Comparison of ENCODE assay signal across 18 cellular contexts in genomic region chr4:169115144-169115896, GRCh38.
A peak's percentile ranks its signal among the peaks of the same experiment; 100 is the strongest.
DNase-seq lines count a peak whose midpoint lies in the region; ATAC-seq, FAIRE-seq and TF ChIP-seq lines count a peak whose summit lies in the region.
"Had no signal": no experiment of that assay in that cellular context is flagged by ENCODE, and none has a peak within 500 bp of the region (broad histone marks: within the 10 kb centered on the region; RNA-seq: fewer than 3 reads in every experiment).

No MANE protein-coding gene starts in this region.

- dilution Hi-C loops in endothelial cell of umbilical vein (cut with MboI; ENCODE audit: extremely low pct_ligation_motif_present, low sequenced_read_pairs): no loop called here

- no peak for TF ChIP-seq POLR2A in endothelial cell of umbilical vein (IDR thresholded peaks at IDR 0.05; ENCODE audit: low read depth, low read length)

- H3K36me3 ChIP-seq in PC-3 (ENCODE audit: low read depth, low read length) (peaks cover 37% of the 10 kb centered on the region), endothelial cell of umbilical vein (ENCODE audit: control insufficient read depth in 2 of 2, extremely low read depth in 1 of 2, insufficient read depth in 2 of 2, low read length in 2 of 2) (peaks cover 8 to 9% of the 10 kb centered on the region in 2 experiments), mucosa of descending colon (ENCODE audit: low read depth) (no peaks in the 10 kb centered on the region)

- H3K9me2 ChIP-seq in PC-3 (replicated peaks; ENCODE audit: low read length): no peaks in the 10 kb centered on the region

- peaks cover 3% of the 10 kb centered on the region; the same call in 1 of the 2 replicates for H3K79me2 ChIP-seq in PC-3 (ENCODE audit: low read length)
- peaks cover 6% of the 10 kb centered on the region for H3K79me2 ChIP-seq in endothelial cell of umbilical vein (ENCODE audit: control insufficient read depth, insufficient read depth, low read length)

- H3K4me2 ChIP-seq in PC-3 (ENCODE audit: low read length) (peak overlapping the region; percentile 54), endothelial cell of umbilical vein (ENCODE audit: insufficient read depth, low read length) (peak overlapping the region; percentile 76)

- no peaks in the 10 kb centered on the region for H4K20me1 ChIP-seq in PC-3 (ENCODE audit: low read length)
- H4K20me1 ChIP-seq in endothelial cell of umbilical vein (replicated peaks; ENCODE audit: control insufficient read depth, extremely low read depth, insufficient read depth, low read length): no peaks in the 10 kb centered on the region

- H3K9me1 ChIP-seq in endothelial cell of umbilical vein (replicated peaks; ENCODE audit: control insufficient read depth, extremely low read depth, insufficient read depth, low read length): no peaks in the 10 kb centered on the region

- CTCF ChIA-PET in AG04450 (lab: Charles Lee) (interaction anchor here (0.9 to 1.7 kb wide), 6 partner anchors 9 to 378 kb away, joined by 3 to 5 read pairs (median 4); no protein-coding TSS in a partner anchor), PC-3 (lab: Charles Lee) (interaction anchor here (0.5 to 1.0 kb wide), 2 partner anchors 123 to 167 kb away, joined by 3 to 4 read pairs; no protein-coding TSS in a partner anchor), endothelial cell of umbilical vein (lab: Charles Lee) (interaction anchor here (0.8 to 3.1 kb wide), 34 partner anchors 10 to 378 kb away, joined by 3 to 21 read pairs (median 5); partner anchors contain the start of gene CBR4)

- peaks cover 30% of the 10 kb centered on the region for H3K4me1 ChIP-seq in PC-3 (ENCODE audit: insufficient read depth, low read length)
- H3K4me1 ChIP-seq in endothelial cell of umbilical vein (ENCODE audit: control insufficient read depth, extremely low read depth, insufficient read depth, low read length): peaks cover 32% of the 10 kb centered on the region
- H3K4me1 ChIP-seq in mucosa of descending colon (ENCODE audit: low read depth): peaks cover 6% of the 10 kb centered on the region
- H3K4me1 ChIP-seq: sigmoid colon, testis had no signal

- intact Hi-C loops in PC-3 (cut with micrococcal nuclease): loop anchor here (5.0 to 10.0 kb wide), 4 partner anchors 33 to 369 kb away; partner anchors contain the start of gene CBR4
- intact Hi-C loops in endothelial cell of umbilical vein (cut with micrococcal nuclease): loop anchor here (2.0 to 5.0 kb wide), 3 partner anchors 93 to 371 kb away; no protein-coding TSS in a partner anchor
- intact Hi-C loops in mucosa of descending colon (cut with DNase I, micrococcal nuclease): no loop called here

- peaks cover 7% of the 10 kb centered on the region for H3F3A ChIP-seq in PC-3 (ENCODE audit: low read length, unreplicated experiment)

- no peak for ATAC-seq in PC-3
- peak; percentile 43 for ATAC-seq in mucosa of descending colon
- no peak for ATAC-seq in GM21576 (IDR thresholded peaks at IDR 0.05; ENCODE audit: unreplicated experiment)

- DNase-seq in AG04450 (ENCODE audit: low read depth, low spot score) (no peak), PC-3 (no peak), endothelial cell of umbilical vein (ENCODE audit: low read depth, low spot score) (no peak), mucosa of descending colon (peak; percentile 41 to 52 (median 43)), urothelium cell line (ENCODE audit: low spot score) (no peak), SHP77 (lab: John Stamatoyannopoulos, UW) (no peak), KG1 (lab: John Stamatoyannopoulos, UW) (no peak)
- DNase-seq: activated CD4-positive, alpha-beta T cell treated with anti-CD3 and anti-CD28 coated beads, Interleukin-2, amount 50 U/mL, for 1 hour; activated T-cell treated with anti-CD3 and anti-CD28 coated beads, Interleukin-2, amount 50 U/mL, for 24 hours; central memory CD4-positive, alpha-beta T cell; H9; NCI-H524; sigmoid colon; stimulated activated CD4-positive, alpha-beta T cell treated with anti-CD3 and anti-CD28 coated beads, Interleukin-4, amount 100 ng/mL, for 1 hour; testis had no signal

- BruUV-seq in PC-3 (replicated peaks; lab: Mats Ljungman, UMichigan): TSS peak; percentile 81
- TSS peak; percentile 84 for BruUV-seq in endothelial cell of umbilical vein (replicated peaks; lab: Mats Ljungman, UMichigan)

- no peaks in the 10 kb centered on the region for H3K27me3 ChIP-seq in AG04450 (ENCODE audit: control insufficient read depth, insufficient read depth, low read length)
- H3K27me3 ChIP-seq in PC-3 (ENCODE audit: low read length): no peaks in the 10 kb centered on the region
- no peaks in the 10 kb centered on the region for H3K27me3 ChIP-seq in endothelial cell of umbilical vein (ENCODE audit: control insufficient read depth in 2 of 2, insufficient read depth in 2 of 2, low read length in 2 of 2)
- H3K27me3 ChIP-seq: neutrophil, sigmoid colon, testis had no signal

- TF ChIP-seq CTCF in AG04450 (IDR thresholded peaks at IDR 0.05; ENCODE audit: low read depth, low read length) (no peak), PC-3 (conservative IDR thresholded peaks at IDR 0.05; ENCODE audit: low read depth, low read length) (no peak), endothelial cell of umbilical vein (IDR thresholded peaks at IDR 0.05; ENCODE audit: extremely low read depth in 1 of 2, insufficient read depth in 1 of 2, low read depth in 1 of 2, low read length in 2 of 2) (no peak), mucosa of descending colon (IDR thresholded peaks at IDR 0.05) (no peak)

- no peak overlapping the region for H3K4me3 ChIP-seq in AG04450 (ENCODE audit: low read depth, low read length)
- no peak overlapping the region for H3K4me3 ChIP-seq in PC-3 (ENCODE audit: low read length)
- H3K4me3 ChIP-seq in endothelial cell of umbilical vein (replicated peaks in 1 of 3; ENCODE audit: insufficient read depth in 1 of 3, low read depth in 1 of 3, low read length in 3 of 3): no peak overlapping the region
- peak overlapping the region; percentile 0 for H3K4me3 ChIP-seq in mucosa of descending colon
- H3K4me3 ChIP-seq: sigmoid colon, SK-N-MC, testis had no signal

- H3K9me3 ChIP-seq in AG04450 (ENCODE audit: control insufficient read depth, insufficient read depth, low read length): no peaks in the 10 kb centered on the region
- no peaks in the 10 kb centered on the region for H3K9me3 ChIP-seq in PC-3 (ENCODE audit: low read length)
- H3K9me3 ChIP-seq in endothelial cell of umbilical vein (replicated peaks; ENCODE audit: control insufficient read depth, insufficient read depth, low read length): no peaks in the 10 kb centered on the region
- no peaks in the 10 kb centered on the region for H3K9me3 ChIP-seq in mucosa of descending colon
- H3K9me3 ChIP-seq: neutrophil, sigmoid colon, testis had no signal

- POLR2A ChIA-PET in AG04450 (lab: Yijun Ruan, JAX) (interaction anchor here (0.5 to 1.6 kb wide), 3 partner anchors 105 to 299 kb away, joined by 3 to 9 read pairs (median 3); partner anchors contain the start of gene CBR4), PC-3 (lab: Charles Lee; ENCODE audit: unreplicated experiment) (interaction anchor here (0.6 to 0.7 kb wide), 2 partner anchors 105 to 140 kb away, joined by 10 to 12 read pairs; partner anchors contain the start of gene CBR4), endothelial cell of umbilical vein (lab: Charles Lee) (interaction anchor here (0.6 to 1.0 kb wide), 5 partner anchors 17 to 155 kb away, joined by 3 to 5 read pairs (median 3); partner anchors contain the start of gene CBR4)

- peak overlapping the region; percentile 91 for H3K27ac ChIP-seq in AG04450 (ENCODE audit: low read depth, low read length)
- peak overlapping the region; percentile 85 for H3K27ac ChIP-seq in PC-3 (ENCODE audit: low read length)
- peak overlapping the region; percentile 77 for H3K27ac ChIP-seq in endothelial cell of umbilical vein (ENCODE audit: insufficient read depth, low read depth, low read length)
- H3K27ac ChIP-seq: neutrophil, sigmoid colon, SK-N-MC, testis had no signal

- H2AFZ ChIP-seq in PC-3 (ENCODE audit: low read length) (no peak overlapping the region), endothelial cell of umbilical vein (ENCODE audit: low read depth, low read length) (no peak overlapping the region)

- FAIRE-seq in endothelial cell of umbilical vein (lab: Jason Lieb, UNC) (no peak), urothelium cell line (lab: Jason Lieb, UNC) (no peak)

- no peak overlapping the region for H3K9ac ChIP-seq in PC-3 (ENCODE audit: low read length)
- H3K9ac ChIP-seq in endothelial cell of umbilical vein (replicated peaks; ENCODE audit: extremely low read depth, insufficient read depth, low read length): no peak overlapping the region

TF ChIP-seq in endothelial cell of umbilical vein, 7 proteins besides CTCF, POLR2A, EP300 and RAD21:
- TF ChIP-seq JUN (IDR thresholded peaks at IDR 0.05; ENCODE audit: borderline replicate concordance, insufficient read depth, insufficient read length, low read depth) (no peak), GATA2 (IDR thresholded peaks at IDR 0.05; ENCODE audit: insufficient read depth, insufficient read length, low read depth, low read length) (no peak), EZH2 (IDR thresholded peaks at IDR 0.05; ENCODE audit: borderline replicate concordance, low read depth, low read length, severe bottlenecking) (no peak), FOS (IDR thresholded peaks at IDR 0.05; ENCODE audit: borderline replicate concordance, insufficient read depth, low read length) (no peak), MAX (IDR thresholded peaks at IDR 0.05; ENCODE audit: insufficient read depth, insufficient read length) (no peak), MYC (IDR thresholded peaks at IDR 0.05; ENCODE audit: low read depth, low read length) (no peak), POLR2AphosphoS5 (IDR thresholded peaks at IDR 0.05; ENCODE audit: insufficient read depth, low read depth, low read length) (no peak)

Comparison
In these comparisons a context has a peak if more than half of its experiments do, and no peak if none do; other contexts are left out.
1. DNase-seq: peak in mucosa of descending colon (3 of 3); none in AG04450 (single experiment), PC-3 (single experiment), endothelial cell of umbilical vein (single experiment), urothelium cell line (single experiment), SHP77 (0 of 2) and KG1 (single experiment).
2. intact Hi-C loops: an anchor here in PC-3 (5.0 to 10.0 kb wide) and endothelial cell of umbilical vein (2.0 to 5.0 kb wide); none called in mucosa of descending colon.
3. Peak in every context shown above with its lines, with median percentiles within 50 percentile points of each other: H3K27ac ChIP-seq.